8 cellular contexts compared by ENCODE assay signal in genomic region chrX:14717949-14718348, GRCh38.
"Had no signal": no experiment of that assay in that cellular context is flagged by ENCODE, and none has a peak within 500 bp of the region (broad histone marks: within the 10 kb centered on the region; RNA-seq: fewer than 3 reads in every experiment).

No MANE protein-coding gene starts in this region.

- DNase-seq: GDM1, GF-D8 had no signal

- FAIRE-seq: G401.6, GM12878, GM12891, GM12892, GM18507, GM19239 had no signal

- H3K4me3 ChIP-seq: GM12878 had no signal

- ATAC-seq: GM12878 had no signal
